ENCODE assay signal across 9 cellular contexts in genomic region chr15:31487811-31488436, GRCh38.
DNase-seq lines count a peak whose midpoint lies in the region; ATAC-seq lines count a peak whose summit lies in the region.
"Had no signal": no experiment of that assay in that cellular context is flagged by ENCODE, and none has a peak within 500 bp of the region (broad histone marks: within the 10 kb centered on the region; RNA-seq: fewer than 3 reads in every experiment).

No MANE protein-coding gene starts in this region.

- no peaks in the 10 kb centered on the region for H3K27me3 ChIP-seq in naive thymus-derived CD4-positive, alpha-beta T cell (ENCODE audit: control insufficient read depth in 2 of 2, insufficient read depth in 2 of 2, low read length in 2 of 2)

- no peaks in the 10 kb centered on the region for H3K9me3 ChIP-seq in naive thymus-derived CD4-positive, alpha-beta T cell (ENCODE audit: control insufficient read depth in 2 of 3, low read length in 3 of 3)

- peak overlapping the region in 7 of 9 donors; percentile 14 to 87 (median 62) for H3K27ac Mint-ChIP-seq in naive thymus-derived CD4-positive, alpha-beta T cell

- H3K4me1 Mint-ChIP-seq in naive thymus-derived CD4-positive, alpha-beta T cell = peaks cover 15 to 72% (median 29%) of the 10 kb centered on the region in 7 donors

- POLR2A ChIA-PET in naive thymus-derived CD4-positive, alpha-beta T cell (lab: Charles Lee) = interaction anchor here (0.9 to 2.9 kb wide), 17 partner anchors 15 to 287 kb away, joined by 3 to 30 read pairs (median 4); partner anchors contain the start of gene KLF13

- H3K27me3 Mint-ChIP-seq in naive thymus-derived CD4-positive, alpha-beta T cell = no peaks in the 10 kb centered on the region

- peak overlapping the region in 1 of 10 donors; percentile 47 for H3K4me3 Mint-ChIP-seq in naive thymus-derived CD4-positive, alpha-beta T cell

- intact Hi-C loops in naive thymus-derived CD4-positive, alpha-beta T cell (cut with micrococcal nuclease) = loop anchor here (1.0 to 5.0 kb wide), 13 partner anchors 15 to 686 kb away; partner anchors contain the start of genes KLF13 (in 2 of the 2) and MTMR10 (in 1 of the 2)

- ATAC-seq in HG02642 (IDR thresholded peaks at IDR 0.05; ENCODE audit: poor library complexity, unreplicated experiment) = peak; percentile 39
- ATAC-seq in naive thymus-derived CD4-positive, alpha-beta T cell = no peak

- CTCF ChIA-PET in naive thymus-derived CD4-positive, alpha-beta T cell (lab: Charles Lee) = interaction anchor here (0.6 to 5.2 kb wide), 31 partner anchors 8 to 830 kb away, joined by 3 to 117 read pairs (median 4); no protein-coding TSS in a partner anchor

- peak; percentile 3 for DNase-seq in DMS 273 (lab: John Stamatoyannopoulos, UW; ENCODE audit: unreplicated experiment)
- no peak for DNase-seq in DMS 273 treated with DMSO at 0.1 percent for 48 hours (lab: John Stamatoyannopoulos, UW)
- peak; percentile 73 for DNase-seq in activated CD8-positive, alpha-beta memory T cell treated with anti-CD3 and anti-CD28 coated beads, Interleukin-2, amount 50 U/mL, for 48 hours
- DNase-seq in naive thymus-derived CD4-positive, alpha-beta T cell = no peak
- DNase-seq in Ammon's horn (ENCODE audit: low spot score) = no peak
- DNase-seq in nucleus accumbens (lab: John Stamatoyannopoulos, UW) = no peak
- DNase-seq in D341Med (ENCODE audit: low spot score) = no peak

- H3K9me3 Mint-ChIP-seq in naive thymus-derived CD4-positive, alpha-beta T cell = peaks cover 0 to 15% (median 6%) of the 10 kb centered on the region in 11 donors

- H3K4me1 ChIP-seq in naive thymus-derived CD4-positive, alpha-beta T cell (ENCODE audit: control insufficient read depth in 2 of 2, insufficient read depth in 2 of 2, low read length in 2 of 2) = peaks cover 24 to 26% of the 10 kb centered on the region in 2 donors

- no peak overlapping the region for H3K27ac ChIP-seq in naive thymus-derived CD4-positive, alpha-beta T cell (ENCODE audit: low read depth, low read length)
- H3K27ac ChIP-seq: 22Rv1 had no signal

- H3K4me3 ChIP-seq in naive thymus-derived CD4-positive, alpha-beta T cell (ENCODE audit: low read length) = no peak overlapping the region

- peaks cover 3 to 24% (median 8%) of the 10 kb centered on the region in 5 donors for H3K36me3 Mint-ChIP-seq in naive thymus-derived CD4-positive, alpha-beta T cell

- no peaks in the 10 kb centered on the region for H3K36me3 ChIP-seq in naive thymus-derived CD4-positive, alpha-beta T cell (ENCODE audit: control insufficient read depth in 2 of 3, insufficient read depth in 3 of 3, low read length in 3 of 3)

Comparison
In these comparisons a context has a peak if more than half of its experiments do, and no peak if none do; other contexts are left out.
1. DNase-seq: peak in DMS 273 (single experiment) and activated CD8-positive, alpha-beta memory T cell treated with anti-CD3 and anti-CD28 coated beads, Interleukin-2, amount 50 U/mL, for 48 hours (single experiment); none in DMS 273 treated with DMSO at 0.1 percent for 48 hours (single experiment), naive thymus-derived CD4-positive, alpha-beta T cell (0 of 9), Ammon's horn (single experiment), nucleus accumbens (0 of 56) and D341Med (single experiment).